In the genomic region with DNA sequence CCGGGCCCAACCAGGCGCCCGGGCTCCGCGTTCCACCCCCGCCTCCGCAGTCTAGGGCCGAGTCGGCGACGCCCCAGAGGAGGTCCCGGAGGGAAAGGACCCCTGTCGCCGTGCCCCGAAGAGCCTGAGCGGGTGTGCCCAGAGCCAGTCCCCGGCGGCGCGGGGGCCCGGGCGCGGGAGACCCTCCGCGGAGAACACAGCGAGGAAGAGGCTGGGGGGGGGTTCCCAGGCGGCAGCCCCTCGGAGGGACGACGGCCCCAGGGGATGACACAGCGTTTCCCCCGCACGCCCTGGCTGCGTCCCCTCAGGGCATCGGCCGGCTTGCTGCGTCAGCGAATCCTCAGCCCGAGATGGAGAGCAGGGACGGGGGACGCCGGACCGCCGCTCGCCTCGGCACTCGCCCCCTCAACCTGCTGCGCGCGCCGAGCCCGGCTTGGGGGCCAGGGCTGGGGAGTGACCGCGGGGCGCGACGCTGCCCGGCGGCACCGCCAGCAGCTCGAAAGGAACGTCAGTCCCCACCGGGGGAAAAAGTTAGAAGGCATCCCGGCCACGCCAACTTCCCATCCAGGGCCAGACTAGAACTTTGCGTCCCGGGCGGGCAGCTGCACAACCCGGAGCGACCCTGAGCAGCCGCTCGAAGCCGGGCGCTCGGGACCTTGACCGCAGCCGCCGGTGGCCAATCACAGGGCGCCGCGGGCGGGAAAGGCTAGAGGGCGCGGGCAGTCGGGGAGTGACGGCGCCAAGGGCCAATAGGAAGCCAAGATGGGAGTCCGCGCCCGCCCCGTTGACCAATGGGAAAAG, we compare ENCODE assay signal across 8 cellular contexts. TPM values are rescaled to one million over a fixed set of nuclear protein-coding genes. Genes with fewer than 3 reads are reported as not detected.
DNase-seq lines count a peak whose midpoint lies in the region; ATAC-seq and TF ChIP-seq lines count a peak whose summit lies in the region.

No MANE protein-coding gene starts in this region.

- peak overlapping the region; percentile 91 to 96 (median 94) for H3K4me3 Mint-ChIP-seq in CD4-positive, alpha-beta memory T cell
- H3K4me3 Mint-ChIP-seq in activated CD8-positive, alpha-beta T cell treated with anti-CD3 and anti-CD28 coated beads, Interleukin-2, amount 10 ng/mL, durations not matched to agents 7 days and 5 days: peak overlapping the region; percentile 79

- peaks cover 14% of the 10 kb centered on the region for H3K4me1 ChIP-seq in CD4-positive, alpha-beta memory T cell (ENCODE audit: insufficient read depth, low read length)

- H3K27me3 ChIP-seq in CD4-positive, alpha-beta memory T cell (ENCODE audit: insufficient read depth, low read length): no peaks in the 10 kb centered on the region
- no peaks in the 10 kb centered on the region for H3K27me3 ChIP-seq in HL-60 (ENCODE audit: insufficient read depth, poor library complexity, severe bottlenecking)

- H3K27ac ChIP-seq in CD4-positive, alpha-beta memory T cell (ENCODE audit: low read depth, low read length): peak overlapping the region; percentile 65
- H3K27ac ChIP-seq in HL-60 (replicated peaks): peak overlapping the region; percentile 95

- CTCF ChIA-PET in CD4-positive, alpha-beta memory T cell (lab: Charles Lee; ENCODE audit: partially characterized antibody): interaction anchor here (1.6 kb wide), 2 partner anchors 107 to 142 kb away, joined by 4 to 7 read pairs; no protein-coding TSS in a partner anchor
- CTCF ChIA-PET in activated CD8-positive, alpha-beta T cell treated with anti-CD3 and anti-CD28 coated beads, Interleukin-2, amount 10 ng/mL, durations not matched to agents 7 days and 5 days (lab: Charles Lee): interaction anchor here (1.0 to 3.9 kb wide), 4 partner anchors 9 to 106 kb away, joined by 3 to 22 read pairs (median 4); no protein-coding TSS in a partner anchor

- H3K4me1 Mint-ChIP-seq in CD4-positive, alpha-beta memory T cell: peaks cover 17 to 43% (median 20%) of the 10 kb centered on the region in 4 donors
- peaks cover 31% of the 10 kb centered on the region for H3K4me1 Mint-ChIP-seq in activated CD8-positive, alpha-beta T cell treated with anti-CD3 and anti-CD28 coated beads, Interleukin-2, amount 10 ng/mL, durations not matched to agents 7 days and 5 days (ENCODE audit: low read depth)

- peak; percentile 91 for ATAC-seq in GM19467 (IDR thresholded peaks at IDR 0.05; ENCODE audit: unreplicated experiment)
- ATAC-seq in activated CD8-positive, alpha-beta T cell treated with anti-CD3 and anti-CD28 coated beads, Interleukin-2, amount 10 ng/mL, durations not matched to agents 7 days and 5 days: peak; percentile 92

- peaks cover 0 to 1% of the 10 kb centered on the region in 2 donors for H3K27me3 Mint-ChIP-seq in CD4-positive, alpha-beta memory T cell
- no peaks in the 10 kb centered on the region for H3K27me3 Mint-ChIP-seq in activated CD8-positive, alpha-beta T cell treated with anti-CD3 and anti-CD28 coated beads, Interleukin-2, amount 10 ng/mL, durations not matched to agents 7 days and 5 days (ENCODE audit: low read depth)

- DNase-seq in CD4-positive, alpha-beta memory T cell: peak; percentile 89 to 95 (median 90)
- DNase-seq in HL-60 (ENCODE audit: low read depth in 1 of 2, low spot score in 1 of 2) (peak; percentile 88 to 96), NCI-H82 treated with DMSO at 0.1 percent for 48 hours (lab: John Stamatoyannopoulos, UW; ENCODE audit: unreplicated experiment) (peak; percentile 94), lung microvascular endothelial cell (ENCODE audit: low read depth in 2 of 2) (peak; percentile 97 to 98)
- peak; percentile 96 for DNase-seq in activated CD8-positive, alpha-beta T cell treated with anti-CD3 and anti-CD28 coated beads, Interleukin-2, amount 10 ng/mL, durations not matched to agents 7 days and 5 days
- peak; percentile 94 for DNase-seq in effector CD4-positive, alpha-beta T cell
- peak; percentile 88 to 96 (median 90) for DNase-seq in stimulated activated CD4-positive, alpha-beta T cell treated with anti-CD3 and anti-CD28 coated beads, TNF-alpha, amount 100 ng/mL, for 24 hours (ENCODE audit: low read depth in 3 of 3)

- no peaks in the 10 kb centered on the region for H3K36me3 ChIP-seq in CD4-positive, alpha-beta memory T cell (ENCODE audit: insufficient read depth, low read length)

- H3K9me3 Mint-ChIP-seq in CD4-positive, alpha-beta memory T cell: no peaks in the 10 kb centered on the region
- no peaks in the 10 kb centered on the region for H3K9me3 Mint-ChIP-seq in activated CD8-positive, alpha-beta T cell treated with anti-CD3 and anti-CD28 coated beads, Interleukin-2, amount 10 ng/mL, durations not matched to agents 7 days and 5 days (ENCODE audit: insufficient read depth)

- intact Hi-C loops in CD4-positive, alpha-beta memory T cell (cut with micrococcal nuclease): loop anchor here (1.0 to 5.0 kb wide), 10 partner anchors 14 to 1321 kb away; a partner anchor contains a TSS

- H3K36me3 Mint-ChIP-seq in CD4-positive, alpha-beta memory T cell: peaks cover 0 to 9% of the 10 kb centered on the region in 2 donors
- peaks cover 6% of the 10 kb centered on the region for H3K36me3 Mint-ChIP-seq in activated CD8-positive, alpha-beta T cell treated with anti-CD3 and anti-CD28 coated beads, Interleukin-2, amount 10 ng/mL, durations not matched to agents 7 days and 5 days (ENCODE audit: low read depth)

- H3K4me3 ChIP-seq in CD4-positive, alpha-beta memory T cell (ENCODE audit: low read length in 2 of 2): peak overlapping the region; percentile 88 to 90
- peak overlapping the region; percentile 78 for H3K4me3 ChIP-seq in HL-60 (replicated peaks; ENCODE audit: insufficient read depth, low read length)

- POLR2A ChIA-PET in CD4-positive, alpha-beta memory T cell (lab: Charles Lee; ENCODE audit: partially characterized antibody): interaction anchor here (0.7 to 2.0 kb wide), 9 partner anchors 9 to 314 kb away, joined by 3 to 17 read pairs (median 3); a partner anchor contains a TSS
- POLR2A ChIA-PET in activated CD8-positive, alpha-beta T cell treated with anti-CD3 and anti-CD28 coated beads, Interleukin-2, amount 10 ng/mL, durations not matched to agents 7 days and 5 days (lab: Charles Lee): interaction anchor here (0.8 to 1.8 kb wide), 3 partner anchors 9 to 184 kb away, joined by 3 to 7 read pairs (median 4); a partner anchor contains a TSS

- no peak for TF ChIP-seq CTCF in HL-60 (IDR thresholded peaks at IDR 0.05; ENCODE audit: insufficient read depth, low read length)

- H3K27ac Mint-ChIP-seq in CD4-positive, alpha-beta memory T cell: peak overlapping the region; percentile 91 to 97 (median 93)
- peak overlapping the region; percentile 85 for H3K27ac Mint-ChIP-seq in activated CD8-positive, alpha-beta T cell treated with anti-CD3 and anti-CD28 coated beads, Interleukin-2, amount 10 ng/mL, durations not matched to agents 7 days and 5 days

- no peaks in the 10 kb centered on the region for H3K9me3 ChIP-seq in CD4-positive, alpha-beta memory T cell (ENCODE audit: control insufficient read depth in 1 of 2, low read length in 2 of 2)

RNA-seq across cellular contexts. Expression of a gene that starts 0.7 kb away (rescaled TPM):
- total RNA-seq in CD4-positive, alpha-beta memory T cell: 10 to 100 TPM in 1 of 2 experiments, 1 to 10 TPM in 1; 6.5 to 10.0 TPM
- polyA plus RNA-seq in CD4-positive, alpha-beta memory T cell: 1 to 10 TPM in 1 of 2 donors, under 1 TPM in 1; 0.95 to 1.7 TPM
- total RNA-seq in activated CD8-positive, alpha-beta T cell treated with anti-CD3 and anti-CD28 coated beads, Interleukin-2, amount 10 ng/mL, durations not matched to agents 7 days and 5 days: 10 to 100 TPM; 15.7 to 18.6 TPM
- 8.1 and 8.9 TPM in 2 replicates for total RNA-seq in lung microvascular endothelial cell

RNA-seq across cellular contexts. Expression of a gene that starts 41.9 kb away (rescaled TPM):
- total RNA-seq in CD4-positive, alpha-beta memory T cell: 10 to 100 TPM; 10.9 to 12.8 TPM
- polyA plus RNA-seq in CD4-positive, alpha-beta memory T cell: 10 to 100 TPM in 1 of 2 donors, 1 to 10 TPM in 1; 6.4 to 11.6 TPM
- total RNA-seq in activated CD8-positive, alpha-beta T cell treated with anti-CD3 and anti-CD28 coated beads, Interleukin-2, amount 10 ng/mL, durations not matched to agents 7 days and 5 days: 1 to 10 TPM; 1.4 to 1.7 TPM
- 38.4 and 62.5 TPM in 2 replicates for total RNA-seq in lung microvascular endothelial cell

Comparison
In these comparisons a context has a peak if more than half of its experiments do, and no peak if none do; other contexts are left out.
1. Peak in every context shown above with its lines: DNase-seq, ATAC-seq, H3K4me3 ChIP-seq and H3K27ac ChIP-seq.
2. RNA of a gene that starts 41.9 kb away (total RNA-seq): 38.4 to 62.5 TPM in lung microvascular endothelial cell and 10.9 to 12.8 TPM in CD4-positive, alpha-beta memory T cell; 1.4 to 1.7 TPM in activated CD8-positive, alpha-beta T cell treated with anti-CD3 and anti-CD28 coated beads, Interleukin-2, amount 10 ng/mL, durations not matched to agents 7 days and 5 days; every median in the first group is over 4 times any median in the second.